13 cellular contexts compared by ENCODE assay signal in genomic region chr21:46008893-46009635, GRCh38.
"Had no signal": no experiment of that assay in that cellular context is flagged by ENCODE, and none has a peak within 500 bp of the region (broad histone marks: within the 10 kb centered on the region; RNA-seq: fewer than 3 reads in every experiment).

No MANE protein-coding gene starts in this region.

- H3K9me3 Mint-ChIP-seq: activated naive CD8-positive, alpha-beta T cell treated with anti-CD3 and anti-CD28 coated beads, Interleukin-2, amount 50 U/mL, for 24 hours; activated T-cell treated with anti-CD3 and anti-CD28 coated beads, Interleukin-2, amount 50 U/mL, for 4 hours had no signal

- ATAC-seq: activated naive CD8-positive, alpha-beta T cell treated with anti-CD3 and anti-CD28 coated beads, Interleukin-2, amount 50 U/mL, for 24 hours; activated T-cell treated with anti-CD3 and anti-CD28 coated beads, Interleukin-2, amount 50 U/mL, for 4 hours; lower lobe of right lung; right lobe of liver had no signal

- H3K27me3 Mint-ChIP-seq: activated B cell treated with CpG ODN at 0.5 μM for 24 hours had no signal

- DNase-seq: activated B cell treated with CpG ODN at 0.5 μM for 24 hours; activated CD4-positive, alpha-beta T cell treated with anti-CD3 and anti-CD28 coated beads, Interleukin-2, amount 10 ng/mL, durations not matched to agents 7 days and 5 days; activated naive CD4-positive, alpha-beta T cell; activated naive CD8-positive, alpha-beta T cell treated with anti-CD3 and anti-CD28 coated beads, Interleukin-2, amount 50 U/mL, for 24 hours; immature natural killer cell; lower lobe of right lung; midbrain; nucleus accumbens; SJCRH30; stomach had no signal

- H3K27ac Mint-ChIP-seq: activated B cell treated with CpG ODN at 0.5 μM for 24 hours; activated CD4-positive, alpha-beta T cell treated with anti-CD3 and anti-CD28 coated beads, Interleukin-2, amount 10 ng/mL, durations not matched to agents 7 days and 5 days; activated naive CD8-positive, alpha-beta T cell treated with anti-CD3 and anti-CD28 coated beads, Interleukin-2, amount 50 U/mL, for 24 hours; immature natural killer cell; T-helper 2 cell treated with Interferon-gamma antibody and Interleukin-4, amounts not matched to agents 5 μg/mL and 100 μg/mL, for 36 hours had no signal

- H3K4me1 Mint-ChIP-seq: activated B cell treated with CpG ODN at 0.5 μM for 24 hours; activated CD4-positive, alpha-beta T cell treated with anti-CD3 and anti-CD28 coated beads, Interleukin-2, amount 10 ng/mL, durations not matched to agents 7 days and 5 days; activated naive CD8-positive, alpha-beta T cell treated with anti-CD3 and anti-CD28 coated beads, Interleukin-2, amount 50 U/mL, for 24 hours; immature natural killer cell had no signal

- H3K36me3 Mint-ChIP-seq: immature natural killer cell had no signal

- H3K4me3 Mint-ChIP-seq: activated B cell treated with CpG ODN at 0.5 μM for 24 hours; activated CD4-positive, alpha-beta T cell treated with anti-CD3 and anti-CD28 coated beads, Interleukin-2, amount 10 ng/mL, durations not matched to agents 7 days and 5 days; activated naive CD8-positive, alpha-beta T cell treated with anti-CD3 and anti-CD28 coated beads, Interleukin-2, amount 50 U/mL, for 24 hours; activated T-cell treated with anti-CD3 and anti-CD28 coated beads, Interleukin-2, amount 50 U/mL, for 4 hours; immature natural killer cell; T-helper 2 cell treated with Interferon-gamma antibody and Interleukin-4, amounts not matched to agents 5 μg/mL and 100 μg/mL, for 36 hours had no signal
